12 cellular contexts compared by ENCODE assay signal in the genomic region with DNA sequence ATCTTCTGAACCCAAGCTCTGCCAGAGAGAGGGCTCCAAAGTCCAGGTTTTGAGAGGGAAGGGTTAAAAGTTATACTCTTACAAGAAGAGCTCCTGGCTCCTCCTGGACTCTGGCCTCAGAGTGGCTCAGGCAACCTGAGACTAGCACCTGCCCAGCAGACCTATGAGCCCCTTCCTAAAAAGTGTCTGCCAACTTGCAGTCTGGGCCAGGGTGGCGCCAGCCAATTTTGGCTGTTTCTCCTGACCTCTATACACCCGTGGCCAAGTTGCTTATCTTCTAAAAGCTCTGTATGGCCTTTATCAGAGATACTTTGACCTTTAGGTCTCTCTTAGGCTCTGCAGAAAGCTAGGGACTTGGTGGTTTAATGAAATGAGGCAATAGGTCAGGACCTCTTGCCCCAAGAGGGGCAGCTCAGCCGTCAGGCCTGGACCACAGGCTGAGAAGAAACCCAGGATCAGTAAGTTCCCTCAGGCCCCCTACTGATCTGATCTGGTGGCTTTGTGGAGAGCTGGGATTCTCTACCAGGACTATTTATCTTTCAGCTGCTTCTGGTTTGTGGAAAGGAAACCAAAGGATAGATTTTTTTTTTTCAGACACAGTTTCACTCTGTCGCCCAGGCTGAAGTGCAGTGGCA. TPM values are rescaled to one million over a fixed set of nuclear protein-coding genes. Genes with fewer than 3 reads are reported as not detected.
DNase-seq lines count a peak whose midpoint lies in the region; ATAC-seq, FAIRE-seq and TF ChIP-seq lines count a peak whose summit lies in the region.
"Had no signal": no experiment of that assay in that cellular context is flagged by ENCODE, and none has a peak within 500 bp of the region (broad histone marks: within the 10 kb centered on the region; RNA-seq: fewer than 3 reads in every experiment).

No MANE protein-coding gene starts in this region.

- no peak for TF ChIP-seq CTCF in Peyer's patch (IDR thresholded peaks at IDR 0.05)
- TF ChIP-seq CTCF in stomach (IDR thresholded peaks at IDR 0.05), result no peak

- no peaks in the 10 kb centered on the region for H3K9me3 ChIP-seq in Peyer's patch
- H3K9me3 ChIP-seq in stomach, result no peaks in the 10 kb centered on the region

- H3K36me3 Mint-ChIP-seq in memory B cell, result peaks cover 17% of the 10 kb centered on the region

- H3K4me1 Mint-ChIP-seq in memory B cell, result peaks cover 27% of the 10 kb centered on the region

- H3K4me1 ChIP-seq in Peyer's patch, result peaks cover 0 to 26% (median 19%) of the 10 kb centered on the region in 4 donors
- peaks cover 34 to 48% (median 42%) of the 10 kb centered on the region in 4 donors for H3K4me1 ChIP-seq in stomach

- intact Hi-C loops in stomach (cut with DNase I; ENCODE audit: low total_unique reads), result no loop called here

- H3K4me3 Mint-ChIP-seq in memory B cell, result no peak overlapping the region

- H3K27ac ChIP-seq in Peyer's patch (peak overlapping the region; percentile 56 to 86 (median 78)), caudate nucleus (ENCODE audit: low read depth, low read length) (peak overlapping the region; percentile 88), stomach (peak overlapping the region; percentile 80 to 92 (median 90))

- H3K27me3 Mint-ChIP-seq in memory B cell, result no peaks in the 10 kb centered on the region

- DNase-seq in Peyer's patch, result no peak
- DNase-seq in caudate nucleus (lab: John Stamatoyannopoulos, UW), result no peak
- no peak for DNase-seq in memory B cell (ENCODE audit: low spot score in 2 of 2)
- peak; percentile 69 for DNase-seq in stomach
- DNase-seq in effector CD8-positive, alpha-beta T cell (lab: John Stamatoyannopoulos, UW), result no peak
- DNase-seq in H54 (ENCODE audit: insufficient read length, low spot score), result no peak
- DNase-seq: DMS79, NCI-H2081 had no signal

- H3K27ac Mint-ChIP-seq in memory B cell, result peak overlapping the region; percentile 46

- H3K27me3 ChIP-seq in Peyer's patch (no peaks in the 10 kb centered on the region), stomach (no peaks in the 10 kb centered on the region)

- no peaks in the 10 kb centered on the region for H3K9me3 Mint-ChIP-seq in memory B cell

- no peak for TF ChIP-seq EP300 in stomach (IDR thresholded peaks at IDR 0.05)

- ATAC-seq in memory B cell (ENCODE audit: low read depth) (no peak), GM19023 (IDR thresholded peaks at IDR 0.05; ENCODE audit: unreplicated experiment) (no peak), GM19467 (IDR thresholded peaks at IDR 0.05; ENCODE audit: unreplicated experiment) (no peak)
- ATAC-seq: HCT116 had no signal

- TF ChIP-seq POLR2A in Peyer's patch (IDR thresholded peaks at IDR 0.05), result no peak
- no peak for TF ChIP-seq POLR2A in stomach (IDR thresholded peaks at IDR 0.05)
- TF ChIP-seq POLR2A in H54 (IDR thresholded peaks at IDR 0.05; ENCODE audit: low read depth, low read length), result no peak

- no peaks in the 10 kb centered on the region for H3K36me3 ChIP-seq in Peyer's patch
- H3K36me3 ChIP-seq in stomach, result peaks cover 0 to 29% (median 15%) of the 10 kb centered on the region in 4 donors

- H3K4me3 ChIP-seq in Peyer's patch, result no peak overlapping the region
- no peak overlapping the region for H3K4me3 ChIP-seq in stomach

- no peak for FAIRE-seq in H54 (lab: Jason Lieb, UNC)
- FAIRE-seq: keratinocyte had no signal

- WGBS in stomach, 5 donors, result 23 to 41% (median 32%) methylated on average over 4 of the region's 4 CpGs

RNA-seq across cellular contexts. Expression of a gene that starts 10.3 kb away (rescaled TPM):
- total RNA-seq in Peyer's patch (1 to 10 TPM in 3 of 4 donors, under 1 TPM in 1; 0.76 to 3.4 (median 2.2) TPM), stomach (10 to 100 TPM in 1 of 5 donors, 1 to 10 TPM in 1, under 1 TPM in 2, not detected in 1; under 0.01 to 28.0 (median 1.3) TPM)
- polyA plus RNA-seq in stomach, result 1 to 10 TPM in 1 of 3 donors, under 1 TPM in 2; 0.19 to 1.4 (median 0.70) TPM

RNA-seq across cellular contexts. Expression of a gene that starts 36.6 kb away (rescaled TPM):
- 100 to 1,000 TPM in 1 of 4 donors, 10 to 100 TPM in 3; 10.7 to 180 (median 27.4) TPM for total RNA-seq in Peyer's patch
- total RNA-seq in stomach, result 100 to 1,000 TPM in 1 of 5 donors, 10 to 100 TPM in 4; 15.2 to 111 (median 41.9) TPM
- 10 to 100 TPM; 21.9 to 55.3 (median 49.3) TPM for polyA plus RNA-seq in stomach
